Comparison of ENCODE assay signal across 1 cellular context in the genomic region with DNA sequence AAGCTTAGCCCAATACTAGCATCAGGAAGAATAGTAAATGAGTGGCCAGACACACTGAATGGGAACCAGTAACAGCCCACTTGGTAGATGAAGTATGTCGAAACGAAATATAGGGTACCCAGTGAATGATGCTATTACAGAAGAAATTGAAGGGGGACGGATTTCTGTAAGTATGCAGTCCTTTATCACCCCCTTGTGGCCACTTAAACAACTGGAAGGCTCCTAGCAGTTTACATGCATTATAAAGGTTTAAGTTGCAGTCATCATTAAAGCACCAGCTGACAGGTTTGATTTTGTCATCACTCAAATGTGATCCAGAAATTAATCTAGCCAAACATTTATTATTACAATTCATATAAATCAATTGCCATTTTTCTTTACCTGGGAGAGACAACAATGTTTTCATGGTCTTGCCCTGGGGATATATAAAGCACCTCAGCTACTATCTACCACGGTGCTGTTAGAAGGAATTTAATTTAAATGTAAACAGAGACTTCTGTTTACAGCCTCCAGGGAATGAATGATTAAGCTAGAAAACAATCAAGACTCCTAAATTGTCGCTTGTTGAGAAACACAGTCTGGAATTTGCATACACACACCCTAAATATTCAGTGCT.
TF ChIP-seq lines count a peak whose summit lies in the region.

No MANE protein-coding gene starts in this region.

TF ChIP-seq in K562, 482 proteins besides CTCF, POLR2A, EP300 and RAD21 (continues in another document):
- TF ChIP-seq RBM15 (IDR thresholded peaks at IDR 0.05; ENCODE audit: insufficient read depth, low read length): no peak
- TF ChIP-seq OTX1 (CRISPR knock-in tag; IDR thresholded peaks at IDR 0.05): no peak
- TF ChIP-seq, protein P1, sequence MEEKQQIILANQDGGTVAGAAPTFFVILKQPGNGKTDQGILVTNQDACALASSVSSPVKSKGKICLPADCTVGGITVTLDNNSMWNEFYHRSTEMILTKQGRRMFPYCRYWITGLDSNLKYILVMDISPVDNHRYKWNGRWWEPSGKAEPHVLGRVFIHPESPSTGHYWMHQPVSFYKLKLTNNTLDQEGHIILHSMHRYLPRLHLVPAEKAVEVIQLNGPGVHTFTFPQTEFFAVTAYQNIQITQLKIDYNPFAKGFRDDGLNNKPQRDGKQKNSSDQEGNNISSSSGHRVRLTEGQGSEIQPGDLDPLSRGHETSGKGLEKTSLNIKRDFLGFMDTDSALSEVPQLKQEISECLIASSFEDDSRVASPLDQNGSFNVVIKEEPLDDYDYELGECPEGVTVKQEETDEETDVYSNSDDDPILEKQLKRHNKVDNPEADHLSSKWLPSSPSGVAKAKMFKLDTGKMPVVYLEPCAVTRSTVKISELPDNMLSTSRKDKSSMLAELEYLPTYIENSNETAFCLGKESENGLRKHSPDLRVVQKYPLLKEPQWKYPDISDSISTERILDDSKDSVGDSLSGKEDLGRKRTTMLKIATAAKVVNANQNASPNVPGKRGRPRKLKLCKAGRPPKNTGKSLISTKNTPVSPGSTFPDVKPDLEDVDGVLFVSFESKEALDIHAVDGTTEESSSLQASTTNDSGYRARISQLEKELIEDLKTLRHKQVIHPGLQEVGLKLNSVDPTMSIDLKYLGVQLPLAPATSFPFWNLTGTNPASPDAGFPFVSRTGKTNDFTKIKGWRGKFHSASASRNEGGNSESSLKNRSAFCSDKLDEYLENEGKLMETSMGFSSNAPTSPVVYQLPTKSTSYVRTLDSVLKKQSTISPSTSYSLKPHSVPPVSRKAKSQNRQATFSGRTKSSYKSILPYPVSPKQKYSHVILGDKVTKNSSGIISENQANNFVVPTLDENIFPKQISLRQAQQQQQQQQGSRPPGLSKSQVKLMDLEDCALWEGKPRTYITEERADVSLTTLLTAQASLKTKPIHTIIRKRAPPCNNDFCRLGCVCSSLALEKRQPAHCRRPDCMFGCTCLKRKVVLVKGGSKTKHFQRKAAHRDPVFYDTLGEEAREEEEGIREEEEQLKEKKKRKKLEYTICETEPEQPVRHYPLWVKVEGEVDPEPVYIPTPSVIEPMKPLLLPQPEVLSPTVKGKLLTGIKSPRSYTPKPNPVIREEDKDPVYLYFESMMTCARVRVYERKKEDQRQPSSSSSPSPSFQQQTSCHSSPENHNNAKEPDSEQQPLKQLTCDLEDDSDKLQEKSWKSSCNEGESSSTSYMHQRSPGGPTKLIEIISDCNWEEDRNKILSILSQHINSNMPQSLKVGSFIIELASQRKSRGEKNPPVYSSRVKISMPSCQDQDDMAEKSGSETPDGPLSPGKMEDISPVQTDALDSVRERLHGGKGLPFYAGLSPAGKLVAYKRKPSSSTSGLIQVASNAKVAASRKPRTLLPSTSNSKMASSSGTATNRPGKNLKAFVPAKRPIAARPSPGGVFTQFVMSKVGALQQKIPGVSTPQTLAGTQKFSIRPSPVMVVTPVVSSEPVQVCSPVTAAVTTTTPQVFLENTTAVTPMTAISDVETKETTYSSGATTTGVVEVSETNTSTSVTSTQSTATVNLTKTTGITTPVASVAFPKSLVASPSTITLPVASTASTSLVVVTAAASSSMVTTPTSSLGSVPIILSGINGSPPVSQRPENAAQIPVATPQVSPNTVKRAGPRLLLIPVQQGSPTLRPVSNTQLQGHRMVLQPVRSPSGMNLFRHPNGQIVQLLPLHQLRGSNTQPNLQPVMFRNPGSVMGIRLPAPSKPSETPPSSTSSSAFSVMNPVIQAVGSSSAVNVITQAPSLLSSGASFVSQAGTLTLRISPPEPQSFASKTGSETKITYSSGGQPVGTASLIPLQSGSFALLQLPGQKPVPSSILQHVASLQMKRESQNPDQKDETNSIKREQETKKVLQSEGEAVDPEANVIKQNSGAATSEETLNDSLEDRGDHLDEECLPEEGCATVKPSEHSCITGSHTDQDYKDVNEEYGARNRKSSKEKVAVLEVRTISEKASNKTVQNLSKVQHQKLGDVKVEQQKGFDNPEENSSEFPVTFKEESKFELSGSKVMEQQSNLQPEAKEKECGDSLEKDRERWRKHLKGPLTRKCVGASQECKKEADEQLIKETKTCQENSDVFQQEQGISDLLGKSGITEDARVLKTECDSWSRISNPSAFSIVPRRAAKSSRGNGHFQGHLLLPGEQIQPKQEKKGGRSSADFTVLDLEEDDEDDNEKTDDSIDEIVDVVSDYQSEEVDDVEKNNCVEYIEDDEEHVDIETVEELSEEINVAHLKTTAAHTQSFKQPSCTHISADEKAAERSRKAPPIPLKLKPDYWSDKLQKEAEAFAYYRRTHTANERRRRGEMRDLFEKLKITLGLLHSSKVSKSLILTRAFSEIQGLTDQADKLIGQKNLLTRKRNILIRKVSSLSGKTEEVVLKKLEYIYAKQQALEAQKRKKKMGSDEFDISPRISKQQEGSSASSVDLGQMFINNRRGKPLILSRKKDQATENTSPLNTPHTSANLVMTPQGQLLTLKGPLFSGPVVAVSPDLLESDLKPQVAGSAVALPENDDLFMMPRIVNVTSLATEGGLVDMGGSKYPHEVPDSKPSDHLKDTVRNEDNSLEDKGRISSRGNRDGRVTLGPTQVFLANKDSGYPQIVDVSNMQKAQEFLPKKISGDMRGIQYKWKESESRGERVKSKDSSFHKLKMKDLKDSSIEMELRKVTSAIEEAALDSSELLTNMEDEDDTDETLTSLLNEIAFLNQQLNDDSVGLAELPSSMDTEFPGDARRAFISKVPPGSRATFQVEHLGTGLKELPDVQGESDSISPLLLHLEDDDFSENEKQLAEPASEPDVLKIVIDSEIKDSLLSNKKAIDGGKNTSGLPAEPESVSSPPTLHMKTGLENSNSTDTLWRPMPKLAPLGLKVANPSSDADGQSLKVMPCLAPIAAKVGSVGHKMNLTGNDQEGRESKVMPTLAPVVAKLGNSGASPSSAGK (IDR thresholded peaks at IDR 0.05): no peak
- no peak for TF ChIP-seq ZNF431 (CRISPR knock-in tag; IDR thresholded peaks at IDR 0.05)
- no peak for TF ChIP-seq PHF21A (IDR thresholded peaks at IDR 0.05; ENCODE audit: borderline replicate concordance, low read depth)
- peak in 1 of 2 experiments; percentile 50; a peak in 1 of 4 replicates for TF ChIP-seq RCOR1 (IDR thresholded peaks at IDR 0.05; ENCODE audit: borderline replicate concordance in 1 of 2, low read depth in 2 of 2, low read length in 2 of 2)
- no peak for TF ChIP-seq XRCC5 (IDR thresholded peaks at IDR 0.05; ENCODE audit: low read depth, low read length)
- TF ChIP-seq SRSF9 (IDR thresholded peaks at IDR 0.05; ENCODE audit: borderline replicate concordance, low read depth, low read length): no peak
- peak; percentile 97 for TF ChIP-seq DEAF1 (CRISPR knock-in tag; IDR thresholded peaks at IDR 0.05)
- no peak for TF ChIP-seq RFX7 (CRISPR knock-in tag; IDR thresholded peaks at IDR 0.05)
- TF ChIP-seq MAZ (CRISPR knock-in tag; conservative IDR thresholded peaks at IDR 0.05 in 1 of 2, IDR thresholded peaks at IDR 0.05 in 1 of 2): 0 out of 4 replicates have a peak, but pooled peaks of 1 of the 2 experiments have one; percentile 27
- TF ChIP-seq RBFOX2 (IDR thresholded peaks at IDR 0.05; ENCODE audit: low read depth, low read length): no peak
- TF ChIP-seq, protein P2, sequence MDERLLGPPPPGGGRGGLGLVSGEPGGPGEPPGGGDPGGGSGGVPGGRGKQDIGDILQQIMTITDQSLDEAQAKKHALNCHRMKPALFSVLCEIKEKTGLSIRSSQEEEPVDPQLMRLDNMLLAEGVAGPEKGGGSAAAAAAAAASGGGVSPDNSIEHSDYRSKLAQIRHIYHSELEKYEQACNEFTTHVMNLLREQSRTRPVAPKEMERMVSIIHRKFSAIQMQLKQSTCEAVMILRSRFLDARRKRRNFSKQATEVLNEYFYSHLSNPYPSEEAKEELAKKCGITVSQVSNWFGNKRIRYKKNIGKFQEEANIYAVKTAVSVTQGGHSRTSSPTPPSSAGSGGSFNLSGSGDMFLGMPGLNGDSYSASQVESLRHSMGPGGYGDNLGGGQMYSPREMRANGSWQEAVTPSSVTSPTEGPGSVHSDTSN (CRISPR knock-in tag; IDR thresholded peaks at IDR 0.05; ENCODE audit: low read depth): no peak
- TF ChIP-seq, protein P2 (tag; conservative IDR thresholded peaks at IDR 0.05; ENCODE audit: low read depth): peak; percentile 30; the same call in 1 of the 2 replicates
- TF ChIP-seq ZNF384 (IDR thresholded peaks at IDR 0.05; ENCODE audit: low read depth, low read length): 0 out of 2 replicates have a peak, but pooled peaks have one; percentile 29
- TF ChIP-seq U2AF1 (optimal IDR thresholded peaks at IDR 0.05; ENCODE audit: low read depth, low read length): no peak
- TF ChIP-seq CXXC5 (CRISPR knock-in tag; IDR thresholded peaks at IDR 0.05): no peak
- TF ChIP-seq ZNF324 (CRISPR knock-in tag; IDR thresholded peaks at IDR 0.05): no peak
- peak; percentile 70; the same call in 1 of the 2 replicates for TF ChIP-seq CC2D1A (IDR thresholded peaks at IDR 0.05)
- TF ChIP-seq ZNF507 (tag; conservative IDR thresholded peaks at IDR 0.05): no peak
- TF ChIP-seq HOXB6 (CRISPR knock-in tag; IDR thresholded peaks at IDR 0.05; ENCODE audit: borderline replicate concordance): no peak
- TF ChIP-seq ZNF57 (CRISPR knock-in tag; IDR thresholded peaks at IDR 0.05): no peak
- no peak for TF ChIP-seq FOXK1 (CRISPR knock-in tag; IDR thresholded peaks at IDR 0.05; ENCODE audit: borderline replicate concordance)
- no peak for TF ChIP-seq TCFL5 (CRISPR knock-in tag; conservative IDR thresholded peaks at IDR 0.05)
- no peak for TF ChIP-seq ILK (tag; IDR thresholded peaks at IDR 0.05; ENCODE audit: borderline replicate concordance, low read depth)
- TF ChIP-seq SMC3 (conservative IDR thresholded peaks at IDR 0.05; ENCODE audit: insufficient read depth, low read depth, low read length): peak; percentile 93
- TF ChIP-seq CREB1 (IDR thresholded peaks at IDR 0.05): no peak
- 0 out of 2 replicates have a peak, but pooled peaks have one; percentile 16 for TF ChIP-seq CREB1 (CRISPR knock-in tag; IDR thresholded peaks at IDR 0.05)
- no peak for TF ChIP-seq KLF6 (CRISPR knock-in tag; IDR thresholded peaks at IDR 0.05; ENCODE audit: borderline replicate concordance)
- TF ChIP-seq ARID2 (IDR thresholded peaks at IDR 0.05): peak; percentile 84
- TF ChIP-seq ELF1 (tag; IDR thresholded peaks at IDR 0.05): no peak
- no peak for TF ChIP-seq ZNF408 (CRISPR knock-in tag; IDR thresholded peaks at IDR 0.05; ENCODE audit: low read depth)
- no peak for TF ChIP-seq ZFPM2 (CRISPR knock-in tag; IDR thresholded peaks at IDR 0.05)
- no peak for TF ChIP-seq MAFK (IDR thresholded peaks at IDR 0.05; ENCODE audit: low read length)
- no peak for TF ChIP-seq ATF1 (CRISPR knock-in tag; IDR thresholded peaks at IDR 0.05)
- TF ChIP-seq ATF1 (tag; IDR thresholded peaks at IDR 0.05): 0 out of 2 replicates have a peak, but pooled peaks have one; percentile 9
- no peak for TF ChIP-seq HNRNPUL1 (IDR thresholded peaks at IDR 0.05; ENCODE audit: low read length)
- 0 out of 2 replicates have a peak, but pooled peaks have one; percentile 5 for TF ChIP-seq HIVEP1 (CRISPR knock-in tag; IDR thresholded peaks at IDR 0.05)
- TF ChIP-seq XRCC4 (IDR thresholded peaks at IDR 0.05; ENCODE audit: extremely low read depth, insufficient read depth, insufficient read length): no peak
- no peak for TF ChIP-seq RBM25 (IDR thresholded peaks at IDR 0.05; ENCODE audit: low read depth, low read length, severe bottlenecking)
- no peak for TF ChIP-seq TOE1 (IDR thresholded peaks at IDR 0.05; ENCODE audit: borderline replicate concordance)
- TF ChIP-seq TOE1 (CRISPR knock-in tag; IDR thresholded peaks at IDR 0.05; ENCODE audit: borderline replicate concordance, low read depth): no peak
- TF ChIP-seq, protein P3, sequence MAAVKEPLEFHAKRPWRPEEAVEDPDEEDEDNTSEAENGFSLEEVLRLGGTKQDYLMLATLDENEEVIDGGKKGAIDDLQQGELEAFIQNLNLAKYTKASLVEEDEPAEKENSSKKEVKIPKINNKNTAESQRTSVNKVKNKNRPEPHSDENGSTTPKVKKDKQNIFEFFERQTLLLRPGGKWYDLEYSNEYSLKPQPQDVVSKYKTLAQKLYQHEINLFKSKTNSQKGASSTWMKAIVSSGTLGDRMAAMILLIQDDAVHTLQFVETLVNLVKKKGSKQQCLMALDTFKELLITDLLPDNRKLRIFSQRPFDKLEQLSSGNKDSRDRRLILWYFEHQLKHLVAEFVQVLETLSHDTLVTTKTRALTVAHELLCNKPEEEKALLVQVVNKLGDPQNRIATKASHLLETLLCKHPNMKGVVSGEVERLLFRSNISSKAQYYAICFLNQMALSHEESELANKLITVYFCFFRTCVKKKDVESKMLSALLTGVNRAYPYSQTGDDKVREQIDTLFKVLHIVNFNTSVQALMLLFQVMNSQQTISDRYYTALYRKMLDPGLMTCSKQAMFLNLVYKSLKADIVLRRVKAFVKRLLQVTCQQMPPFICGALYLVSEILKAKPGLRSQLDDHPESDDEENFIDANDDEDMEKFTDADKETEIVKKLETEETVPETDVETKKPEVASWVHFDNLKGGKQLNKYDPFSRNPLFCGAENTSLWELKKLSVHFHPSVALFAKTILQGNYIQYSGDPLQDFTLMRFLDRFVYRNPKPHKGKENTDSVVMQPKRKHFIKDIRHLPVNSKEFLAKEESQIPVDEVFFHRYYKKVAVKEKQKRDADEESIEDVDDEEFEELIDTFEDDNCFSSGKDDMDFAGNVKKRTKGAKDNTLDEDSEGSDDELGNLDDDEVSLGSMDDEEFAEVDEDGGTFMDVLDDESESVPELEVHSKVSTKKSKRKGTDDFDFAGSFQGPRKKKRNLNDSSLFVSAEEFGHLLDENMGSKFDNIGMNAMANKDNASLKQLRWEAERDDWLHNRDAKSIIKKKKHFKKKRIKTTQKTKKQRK (IDR thresholded peaks at IDR 0.05; ENCODE audit: borderline replicate concordance, low read depth, low read length): no peak
- TF ChIP-seq NRF1 (conservative IDR thresholded peaks at IDR 0.05 in 1 of 2, IDR thresholded peaks at IDR 0.05 in 1 of 2): no peak
- no peak for TF ChIP-seq SIX5 (IDR thresholded peaks at IDR 0.05; ENCODE audit: borderline replicate concordance in 1 of 2, insufficient read depth in 1 of 2, low read depth in 1 of 2, low read length in 2 of 2)
